In the genomic region with DNA sequence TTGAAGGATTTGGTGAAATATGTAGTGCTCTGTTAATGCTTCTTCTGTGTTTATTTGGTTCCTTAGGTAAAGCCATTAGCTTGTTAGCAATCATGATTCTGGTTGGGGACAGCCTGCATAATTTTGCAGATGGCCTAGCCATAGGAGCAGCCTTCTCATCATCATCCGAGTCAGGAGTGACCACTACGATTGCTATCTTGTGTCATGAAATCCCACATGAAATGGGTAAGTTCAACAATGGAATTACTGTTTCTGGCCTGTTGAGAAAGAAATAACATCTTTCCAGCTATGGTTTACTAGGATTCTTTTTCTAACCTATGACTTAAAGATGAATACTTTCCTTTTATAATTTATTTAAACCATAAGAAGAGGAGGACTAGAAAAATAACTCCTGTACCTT, we compare ENCODE assay signal across 19 cellular contexts. TPM values are rescaled to one million over a fixed set of nuclear protein-coding genes. Genes with fewer than 3 reads are reported as not detected.
"Had no signal": no experiment of that assay in that cellular context is flagged by ENCODE, and none has a peak within 500 bp of the region (broad histone marks: within the 10 kb centered on the region; RNA-seq: fewer than 3 reads in every experiment).

No MANE protein-coding gene starts in this region.

- H3K9me3 ChIP-seq: MG63 had no signal

- H3K4me3 ChIP-seq: MG63 had no signal

- H3K27me3 ChIP-seq: MG63 had no signal

- H3K36me3 ChIP-seq: MG63 had no signal

- ATAC-seq: SK-N-SH treated with all-trans-retinoic acid at 6 μM for 48 hours had no signal

- DNase-seq: KBM-7, MG63, NCI-H1092, NCI-H1105 treated with DMSO at 0.1 percent for 48 hours, NCI-H1417 treated with DMSO at 0.1 percent for 48 hours, NCI-H146, NCI-H1694 treated with DMSO at 0.1 percent for 48 hours, NCI-H1930, NCI-H2081, NCI-H2171, NCI-H226, NCI-H446, NCI-H510A, NCI-H524 treated with DMSO at 0.1 percent for 48 hours, NCI-H69, NCI-H774, Right ventricle myocardium superior, RPMI8226 had no signal

RNA-seq across cellular contexts. Expression of gene SLC39A12, which starts 48.9 kb away (rescaled TPM):
- total RNA-seq: Right ventricle myocardium superior had no signal
